Comparison of ENCODE assay signal across 18 cellular contexts in the genomic region with DNA sequence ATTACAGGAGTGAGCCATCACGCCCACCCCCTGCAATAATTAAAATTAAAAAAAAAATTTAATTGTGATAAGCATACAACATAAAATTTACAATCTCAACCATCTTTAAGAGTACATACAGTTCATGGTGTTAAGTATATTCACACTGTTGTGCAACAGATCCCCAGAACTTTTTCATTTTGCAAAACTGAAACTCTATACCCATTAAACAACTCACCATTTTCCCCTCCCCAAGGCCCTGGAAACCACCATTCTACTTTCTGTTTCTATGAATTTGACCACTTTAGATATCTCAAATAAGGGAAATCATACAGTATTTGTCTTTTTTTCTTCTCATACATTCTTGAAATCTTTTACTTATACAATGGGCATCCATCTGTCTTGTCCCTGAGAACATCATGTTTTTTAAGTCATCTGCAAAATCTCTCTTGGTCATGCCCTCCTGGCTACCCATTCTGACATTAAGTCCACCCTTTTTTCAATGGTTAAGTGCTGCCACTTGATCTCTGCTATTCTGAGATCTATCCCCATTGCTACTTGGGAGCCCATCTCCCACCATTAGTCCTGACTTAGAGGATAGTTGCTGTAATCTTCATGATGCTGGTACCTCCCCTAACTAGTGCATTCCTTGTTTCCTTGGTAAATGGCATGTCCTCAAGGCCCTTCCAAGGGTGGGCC. TPM values are rescaled to one million over a fixed set of nuclear protein-coding genes. Genes with fewer than 3 reads are reported as not detected.
DNase-seq lines count a peak whose midpoint lies in the region; ATAC-seq and TF ChIP-seq lines count a peak whose summit lies in the region.
"Had no signal": no experiment of that assay in that cellular context is flagged by ENCODE, and none has a peak within 500 bp of the region (broad histone marks: within the 10 kb centered on the region; RNA-seq: fewer than 3 reads in every experiment).

No MANE protein-coding gene starts in this region.

- TF ChIP-seq POLR2A in sigmoid colon (IDR thresholded peaks at IDR 0.05): no peak

- TF ChIP-seq EP300 in sigmoid colon (IDR thresholded peaks at IDR 0.05): no peak

- 85 to 93% methylated on average over 1 of the region's 1 CpG for WGBS in sigmoid colon, 2 donors

- intact Hi-C loops in sigmoid colon (cut with DNase I): no loop called here

- no peak for TF ChIP-seq CTCF in sigmoid colon (IDR thresholded peaks at IDR 0.05)

- ATAC-seq in GM18511 (IDR thresholded peaks at IDR 0.05; ENCODE audit: unreplicated experiment) (peak; percentile 75), GM21381 (IDR thresholded peaks at IDR 0.05; ENCODE audit: unreplicated experiment) (peak; percentile 75), HG03378 (IDR thresholded peaks at IDR 0.05; ENCODE audit: unreplicated experiment) (peak; percentile 74), HG02981 (IDR thresholded peaks at IDR 0.05; ENCODE audit: unreplicated experiment) (no peak)

- H3K36me3 ChIP-seq in sigmoid colon: no peaks in the 10 kb centered on the region
- H3K36me3 ChIP-seq: right atrium auricular region had no signal

- DNase-seq in fibroblast of gingiva (ENCODE audit: low read depth) (peak; percentile 41), sigmoid colon (no peak), ureter (ENCODE audit: low spot score) (no peak), NCI-H2196 treated with DMSO at 0.1 percent for 48 hours (lab: John Stamatoyannopoulos, UW; ENCODE audit: unreplicated experiment) (no peak)
- DNase-seq: activated CD4-positive, alpha-beta memory T cell treated with anti-CD3 and anti-CD28 coated beads, Interleukin-2, amount 10 ng/mL, durations not matched to agents 7 days and 5 days; activated gamma-delta T cell treated with Interleukin-2 at 50 U/mL for 16 hours; DMS153; Karpas-422; NCI-H2029 treated with DMSO at 0.1 percent for 48 hours; stimulated activated CD4-positive, alpha-beta T cell treated with anti-CD3 and anti-CD28 coated beads, Interleukin-2, amount 100 ng/mL, for 24 hours; stimulated activated CD8-positive, alpha-beta memory T cell treated with anti-CD3 and anti-CD28 coated beads, Interleukin-4, amount 100 ng/mL, for 48 hours; T1000 had no signal

- no peak overlapping the region for H3K4me3 ChIP-seq in sigmoid colon
- H3K4me3 ChIP-seq: right atrium auricular region had no signal

- no peaks in the 10 kb centered on the region for H3K9me3 ChIP-seq in sigmoid colon
- H3K9me3 ChIP-seq: right atrium auricular region had no signal

- no peaks in the 10 kb centered on the region for H3K4me1 ChIP-seq in sigmoid colon
- H3K4me1 ChIP-seq: right atrium auricular region had no signal

- H3K27ac ChIP-seq in sigmoid colon: no peak overlapping the region
- H3K27ac ChIP-seq: HL-60, right atrium auricular region had no signal

- H3K27me3 ChIP-seq in sigmoid colon: no peaks in the 10 kb centered on the region
- H3K27me3 ChIP-seq: right atrium auricular region had no signal

RNA-seq across cellular contexts. Expression of a gene that starts 39.4 kb away (rescaled TPM):
- total RNA-seq in sigmoid colon (10 to 100 TPM; 25.9 to 36.3 (median 28.8) TPM), ureter (39.2 TPM)
- 1 to 10 TPM; 4.7 to 7.2 (median 5.4) TPM for polyA plus RNA-seq in sigmoid colon

RNA-seq across cellular contexts. Expression of a gene that starts 46.4 kb away (rescaled TPM):
- 10 to 100 TPM; 42.9 to 58.1 (median 51.1) TPM for total RNA-seq in sigmoid colon
- 10 to 100 TPM; 22.2 to 30.0 (median 27.3) TPM for polyA plus RNA-seq in sigmoid colon
- total RNA-seq in ureter: 61.5 TPM

RNA-seq across cellular contexts. Expression of a gene that starts 47.5 kb away (rescaled TPM):
- 10 to 100 TPM; 20.8 to 27.1 (median 26.3) TPM for total RNA-seq in sigmoid colon
- polyA plus RNA-seq in sigmoid colon: 10 to 100 TPM in 2 of 3 donors, 1 to 10 TPM in 1; 9.0 to 33.3 (median 16.9) TPM
- 41.7 TPM for total RNA-seq in ureter
